ENCODE assay signal across 1 cellular context in genomic region chr1:12015001-12015491, GRCh38.
TF ChIP-seq lines count a peak whose summit lies in the region.

No MANE protein-coding gene starts in this region.

TF ChIP-seq in K562, 482 proteins besides CTCF, POLR2A, EP300 and RAD21 (continued from another document and continues in another):
- TF ChIP-seq ZBTB40 (IDR thresholded peaks at IDR 0.05) (peak; percentile 61; the same call in 1 of the 2 replicates), ZBTB40 (CRISPR knock-in tag; IDR thresholded peaks at IDR 0.05) (no peak), ZNF586 (CRISPR knock-in tag; conservative IDR thresholded peaks at IDR 0.05) (no peak), BRCA1 (IDR thresholded peaks at IDR 0.05) (no peak), BRCA1 (CRISPR knock-in tag; IDR thresholded peaks at IDR 0.05) (no peak), KDM1A (IDR thresholded peaks at IDR 0.05) (peak; percentile 69 to 81), TAF9B (IDR thresholded peaks at IDR 0.05; ENCODE audit: partially characterized antibody) (no peak), EP400 (IDR thresholded peaks at IDR 0.05) (peak; percentile 31; the same call in 1 of the 2 replicates), NUFIP1 (IDR thresholded peaks at IDR 0.05; ENCODE audit: partially characterized antibody) (peak; percentile 14), EZH2 (IDR thresholded peaks at IDR 0.05; ENCODE audit: borderline replicate concordance, low read depth, low read length) (no peak), ZKSCAN1 (IDR thresholded peaks at IDR 0.05; ENCODE audit: low read depth, low read length) (peak; percentile 94), JUN (IDR thresholded peaks at IDR 0.05; ENCODE audit: borderline replicate concordance, low read depth, low read length) (no peak), JUN (CRISPR knock-in tag; IDR thresholded peaks at IDR 0.05; ENCODE audit: borderline replicate concordance) (no peak), ARID3B (CRISPR knock-in tag; IDR thresholded peaks at IDR 0.05; ENCODE audit: borderline replicate concordance) (no peak), NBN (IDR thresholded peaks at IDR 0.05; ENCODE audit: low read depth) (no peak; the same call in 1 of the 2 replicates), ZNF217 (CRISPR knock-in tag; IDR thresholded peaks at IDR 0.05) (no peak), ZNF592 (IDR thresholded peaks at IDR 0.05) (peak; percentile 51), NR4A1 (CRISPR knock-in tag; IDR thresholded peaks at IDR 0.05) (no peak), NR4A1 (tag; IDR thresholded peaks at IDR 0.05) (no peak), KLF16 (IDR thresholded peaks at IDR 0.05) (no peak), BCOR (IDR thresholded peaks at IDR 0.05) (peak; percentile 75), CREB5 (CRISPR knock-in tag; IDR thresholded peaks at IDR 0.05) (no peak), MCM3 (IDR thresholded peaks at IDR 0.05) (no peak), LEF1 (IDR thresholded peaks at IDR 0.05) (no peak; the same call in 1 of the 2 replicates), FOXM1 (IDR thresholded peaks at IDR 0.05; ENCODE audit: low read depth) (0 out of 2 replicates have a peak, but pooled peaks have one; percentile 0), FOXM1 (CRISPR knock-in tag; IDR thresholded peaks at IDR 0.05; ENCODE audit: low read depth) (no peak), ZNF165 (CRISPR knock-in tag; IDR thresholded peaks at IDR 0.05; ENCODE audit: borderline replicate concordance) (no peak), L3MBTL2 (IDR thresholded peaks at IDR 0.05) (no peak), MLX (CRISPR knock-in tag; conservative IDR thresholded peaks at IDR 0.05) (no peak), ZFX (CRISPR knock-in tag; IDR thresholded peaks at IDR 0.05) (no peak), ZNF347 (CRISPR knock-in tag; IDR thresholded peaks at IDR 0.05; ENCODE audit: low read depth) (no peak), RNF219 (CRISPR knock-in tag; IDR thresholded peaks at IDR 0.05) (no peak), FOXP4 (CRISPR knock-in tag; IDR thresholded peaks at IDR 0.05; ENCODE audit: borderline replicate concordance) (no peak)
